Comparison of ENCODE assay signal across 12 cellular contexts in genomic region chr15:52463638-52464037, GRCh38.
A peak's percentile ranks its signal among the peaks of the same experiment; 100 is the strongest.
DNase-seq lines count a peak whose midpoint lies in the region; ATAC-seq and TF ChIP-seq lines count a peak whose summit lies in the region.
"Had no signal": no experiment of that assay in that cellular context is flagged by ENCODE, and none has a peak within 500 bp of the region (broad histone marks: within the 10 kb centered on the region; RNA-seq: fewer than 3 reads in every experiment).

No MANE protein-coding gene starts in this region.

- no peaks in the 10 kb centered on the region for H3K36me3 ChIP-seq in testis (ENCODE audit: low read depth, missing control alignments)
- H3K36me3 ChIP-seq: neural progenitor cell had no signal

- peak; percentile 5 for DNase-seq in A172 (ENCODE audit: low spot score)
- DNase-seq in GM10248 (ENCODE audit: extremely low spot score), result no peak
- DNase-seq in fibroblast of pulmonary artery (ENCODE audit: low read depth), result peak; percentile 24
- no peak for DNase-seq in testis
- no peak for DNase-seq in HT-29 (ENCODE audit: low spot score)
- DNase-seq: DMS79 had no signal

- H3K9me3 ChIP-seq in testis, result no peaks in the 10 kb centered on the region

- H3K4me1 ChIP-seq in testis, result no peaks in the 10 kb centered on the region

- TF ChIP-seq CTCF in GM10248 (IDR thresholded peaks at IDR 0.05; ENCODE audit: control extremely low read depth, extremely low read depth, low read depth, missing control alignments) (peak; percentile 38), fibroblast of pulmonary artery (IDR thresholded peaks at IDR 0.05; ENCODE audit: low read length, missing control alignments) (peak; percentile 8), testis (IDR thresholded peaks at IDR 0.05) (no peak)

- intact Hi-C loops in testis (cut with DNase I; ENCODE audit: low total_unique reads), result no loop called here

- no peak for TF ChIP-seq POLR2A in testis (IDR thresholded peaks at IDR 0.05)

- ATAC-seq in SK-N-SH treated with all-trans-retinoic acid at 6 μM for 48 hours (peak; percentile 57; the same call in 2 of the 3 replicates), HG03520 (IDR thresholded peaks at IDR 0.05; ENCODE audit: unreplicated experiment) (no peak), GM19467 (IDR thresholded peaks at IDR 0.05; ENCODE audit: unreplicated experiment) (no peak)
- ATAC-seq: gastroesophageal sphincter, Panc1 had no signal

- CTCF ChIA-PET in GM10248 (lab: Yijun Ruan, JAX), result interaction anchor here (0.6 to 1.3 kb wide), 8 partner anchors 16 to 207 kb away, joined by 3 to 5 read pairs (median 3); no protein-coding TSS in a partner anchor

- peak overlapping the region in 1 of 2 donors; percentile 19 for H3K27ac ChIP-seq in testis
- H3K27ac ChIP-seq: neural progenitor cell had no signal

- no peaks in the 10 kb centered on the region for H3K27me3 ChIP-seq in testis
- H3K27me3 ChIP-seq: gastroesophageal sphincter, neural progenitor cell had no signal

- POLR2A ChIA-PET in GM10248 (lab: Yijun Ruan, JAX), result interaction anchor here (0.8 kb wide), 1 partner anchor 40 kb away, joined by 8 read pairs; no protein-coding TSS in a partner anchor

- no peak overlapping the region for H3K4me3 ChIP-seq in fibroblast of pulmonary artery (replicated peaks; ENCODE audit: low read depth, low read length)
- no peak overlapping the region for H3K4me3 ChIP-seq in testis
- H3K4me3 ChIP-seq: gastroesophageal sphincter, neural progenitor cell had no signal

TF ChIP-seq in SK-N-SH treated with all-trans-retinoic acid at 6 μM for 48 hours, 23 proteins besides CTCF, POLR2A, EP300 and RAD21:
- TF ChIP-seq ZNF70 (CRISPR knock-in tag; IDR thresholded peaks at IDR 0.05) (no peak), CSDC2 (CRISPR knock-in tag; IDR thresholded peaks at IDR 0.05) (no peak), ARNTL (CRISPR knock-in tag; IDR thresholded peaks at IDR 0.05; ENCODE audit: borderline replicate concordance, low read depth) (no peak), ZFP3 (CRISPR knock-in tag; IDR thresholded peaks at IDR 0.05) (no peak), TOX (CRISPR knock-in tag; IDR thresholded peaks at IDR 0.05; ENCODE audit: borderline replicate concordance) (no peak), OSR1 (CRISPR knock-in tag; IDR thresholded peaks at IDR 0.05) (no peak), ZNF8 (CRISPR knock-in tag; IDR thresholded peaks at IDR 0.05) (no peak), PATZ1 (CRISPR knock-in tag; IDR thresholded peaks at IDR 0.05; ENCODE audit: borderline replicate concordance) (no peak), CREB5 (CRISPR knock-in tag; IDR thresholded peaks at IDR 0.05; ENCODE audit: low read depth) (no peak)
TF ChIP-seq in SK-N-SH treated with all-trans-retinoic acid at 6 μM for 48 hours: peak in this region for 0.

Comparison
In these comparisons a context has a peak if more than half of its experiments do, and no peak if none do; other contexts are left out.
1. DNase-seq: peak in A172 (single experiment) and fibroblast of pulmonary artery (single experiment); none in GM10248 (single experiment), testis (single experiment) and HT-29 (single experiment).
2. CTCF ChIP-seq: peak in GM10248 (single experiment) and fibroblast of pulmonary artery (single experiment); none in testis (0 of 3).